ENCODE assay signal across 23 cellular contexts in genomic region chr4:36226430-36227227, GRCh38. TPM values are rescaled to one million over a fixed set of nuclear protein-coding genes. Genes with fewer than 3 reads are reported as not detected.
DNase-seq lines count a peak whose midpoint lies in the region; ATAC-seq lines count a peak whose summit lies in the region.
"Had no signal": no experiment of that assay in that cellular context is flagged by ENCODE, and none has a peak within 500 bp of the region (broad histone marks: within the 10 kb centered on the region; RNA-seq: fewer than 3 reads in every experiment).

No MANE protein-coding gene starts in this region.

- H3K27ac Mint-ChIP-seq in activated T-helper 17 cell treated with anti-CD3 and anti-CD28 coated beads, Interleukin-2, amount 50 U/mL, for 72 hours: no peak overlapping the region
- H3K27ac Mint-ChIP-seq in stimulated activated effector memory CD8-positive, alpha-beta T cell treated with anti-CD3 and anti-CD28 coated beads, Interleukin-12 subunit alpha, Interleukin-12 subunit beta, amount 100 ng/mL, for 72 hours: peak overlapping the region; percentile 29
- H3K27ac Mint-ChIP-seq: activated naive CD4-positive, alpha-beta T cell treated with anti-CD3 and anti-CD28 coated beads, Interleukin-2, amount 50 U/mL, for 24 hours; dendritic cell treated with granulocyte-macrophage colony-stimulating factor and Interleukin-4, amounts not matched to agents 40 ng/mL and 50 ng/mL, for 4 days had no signal

- DNase-seq in DMS 273 (lab: John Stamatoyannopoulos, UW; ENCODE audit: unreplicated experiment) (peak; percentile 88), NCI-H1694 treated with DMSO at 0.1 percent for 48 hours (lab: John Stamatoyannopoulos, UW) (peak; percentile 71)
- no peak for DNase-seq in stimulated activated effector memory CD8-positive, alpha-beta T cell treated with anti-CD3 and anti-CD28 coated beads, Interleukin-12 subunit alpha, Interleukin-12 subunit beta, amount 100 ng/mL, for 72 hours (ENCODE audit: low spot score in 2 of 2)
- no peak for DNase-seq in effector CD4-positive, alpha-beta T cell
- no peak for DNase-seq in activated naive CD4-positive, alpha-beta T cell treated with Interleukin-2 at 50 U/mL for 16 hours
- DNase-seq: activated CD4-positive, alpha-beta T cell treated with anti-CD3 and anti-CD28 coated beads for 1 hour; anterior cingulate cortex; DMS79; GF-D8; H7; Karpas-422; kidney; lower lobe of right lung; NCI-H345; sigmoid colon; stimulated activated naive CD8-positive, alpha-beta T cell treated with anti-CD3 and anti-CD28 coated beads, Interleukin-15, amount 100 ng/mL, for 72 hours; trophoblast cell had no signal

- H3K36me3 Mint-ChIP-seq in activated T-helper 17 cell treated with anti-CD3 and anti-CD28 coated beads, Interleukin-2, amount 50 U/mL, for 72 hours (ENCODE audit: low read depth): peaks cover 55% of the 10 kb centered on the region
- H3K36me3 Mint-ChIP-seq in stimulated activated effector memory CD8-positive, alpha-beta T cell treated with anti-CD3 and anti-CD28 coated beads, Interleukin-12 subunit alpha, Interleukin-12 subunit beta, amount 100 ng/mL, for 72 hours: peaks cover 60% of the 10 kb centered on the region

- no peaks in the 10 kb centered on the region for H3K27me3 Mint-ChIP-seq in activated T-helper 17 cell treated with anti-CD3 and anti-CD28 coated beads, Interleukin-2, amount 50 U/mL, for 72 hours
- H3K27me3 Mint-ChIP-seq: activated naive CD4-positive, alpha-beta T cell treated with anti-CD3 and anti-CD28 coated beads, Interleukin-2, amount 50 U/mL, for 24 hours; dendritic cell treated with granulocyte-macrophage colony-stimulating factor and Interleukin-4, amounts not matched to agents 40 ng/mL and 50 ng/mL, for 4 days; stimulated activated naive CD8-positive, alpha-beta T cell treated with anti-CD3 and anti-CD28 coated beads, Interleukin-15, amount 100 ng/mL, for 72 hours had no signal

- peak overlapping the region; percentile 43 for H3K4me3 Mint-ChIP-seq in activated T-helper 17 cell treated with anti-CD3 and anti-CD28 coated beads, Interleukin-2, amount 50 U/mL, for 72 hours
- H3K4me3 Mint-ChIP-seq in stimulated activated effector memory CD8-positive, alpha-beta T cell treated with anti-CD3 and anti-CD28 coated beads, Interleukin-12 subunit alpha, Interleukin-12 subunit beta, amount 100 ng/mL, for 72 hours: peak overlapping the region; percentile 15
- H3K4me3 Mint-ChIP-seq: activated naive CD4-positive, alpha-beta T cell treated with anti-CD3 and anti-CD28 coated beads, Interleukin-2, amount 50 U/mL, for 24 hours; dendritic cell treated with granulocyte-macrophage colony-stimulating factor and Interleukin-4, amounts not matched to agents 40 ng/mL and 50 ng/mL, for 4 days; neural crest cell had no signal

- ATAC-seq in activated T-helper 17 cell treated with anti-CD3 and anti-CD28 coated beads, Interleukin-2, amount 50 U/mL, for 72 hours (replicated peaks): no peak
- no peak for ATAC-seq in stimulated activated effector memory CD8-positive, alpha-beta T cell treated with anti-CD3 and anti-CD28 coated beads, Interleukin-12 subunit alpha, Interleukin-12 subunit beta, amount 100 ng/mL, for 72 hours
- no peak for ATAC-seq in HG02759 (IDR thresholded peaks at IDR 0.05; ENCODE audit: unreplicated experiment)
- ATAC-seq: stimulated activated naive CD8-positive, alpha-beta T cell treated with anti-CD3 and anti-CD28 coated beads, Interleukin-15, amount 100 ng/mL, for 72 hours had no signal

- peaks cover 38% of the 10 kb centered on the region for H3K4me1 Mint-ChIP-seq in activated T-helper 17 cell treated with anti-CD3 and anti-CD28 coated beads, Interleukin-2, amount 50 U/mL, for 72 hours
- H3K4me1 Mint-ChIP-seq in stimulated activated effector memory CD8-positive, alpha-beta T cell treated with anti-CD3 and anti-CD28 coated beads, Interleukin-12 subunit alpha, Interleukin-12 subunit beta, amount 100 ng/mL, for 72 hours: peaks cover 68% of the 10 kb centered on the region

- H3K9me3 Mint-ChIP-seq in activated T-helper 17 cell treated with anti-CD3 and anti-CD28 coated beads, Interleukin-2, amount 50 U/mL, for 72 hours: no peaks in the 10 kb centered on the region
- no peaks in the 10 kb centered on the region for H3K9me3 Mint-ChIP-seq in stimulated activated effector memory CD8-positive, alpha-beta T cell treated with anti-CD3 and anti-CD28 coated beads, Interleukin-12 subunit alpha, Interleukin-12 subunit beta, amount 100 ng/mL, for 72 hours
- H3K9me3 Mint-ChIP-seq: activated naive CD4-positive, alpha-beta T cell treated with anti-CD3 and anti-CD28 coated beads, Interleukin-2, amount 50 U/mL, for 24 hours; dendritic cell treated with granulocyte-macrophage colony-stimulating factor and Interleukin-4, amounts not matched to agents 40 ng/mL and 50 ng/mL, for 4 days; neural crest cell; stimulated activated naive CD8-positive, alpha-beta T cell treated with anti-CD3 and anti-CD28 coated beads, Interleukin-15, amount 100 ng/mL, for 72 hours had no signal

RNA-seq across cellular contexts. Expression of gene ARAP2, which starts 17.7 kb away (rescaled TPM):
- total RNA-seq in activated T-helper 17 cell treated with anti-CD3 and anti-CD28 coated beads, Interleukin-2, amount 50 U/mL, for 72 hours: 10 to 100 TPM; 44.8 to 51.7 TPM
- total RNA-seq: endothelial cell of umbilical vein had no signal

RNA-seq across cellular contexts. Expression of gene DTHD1, which starts 54.8 kb away (rescaled TPM):
- total RNA-seq in activated T-helper 17 cell treated with anti-CD3 and anti-CD28 coated beads, Interleukin-2, amount 50 U/mL, for 72 hours: under 1 TPM; 0.74 to 0.99 TPM
- total RNA-seq: endothelial cell of umbilical vein, H7, neural crest cell had no signal

Comparison
In these comparisons a context has a peak if more than half of its experiments do, and no peak if none do; other contexts are left out.
1. DNase-seq: peak in DMS 273 (single experiment) and NCI-H1694 treated with DMSO at 0.1 percent for 48 hours (single experiment); none in stimulated activated effector memory CD8-positive, alpha-beta T cell treated with anti-CD3 and anti-CD28 coated beads, Interleukin-12 subunit alpha, Interleukin-12 subunit beta, amount 100 ng/mL, for 72 hours (0 of 2), effector CD4-positive, alpha-beta T cell (single experiment) and activated naive CD4-positive, alpha-beta T cell treated with Interleukin-2 at 50 U/mL for 16 hours (single experiment).